ENCODE assay signal across 13 cellular contexts in the genomic region with DNA sequence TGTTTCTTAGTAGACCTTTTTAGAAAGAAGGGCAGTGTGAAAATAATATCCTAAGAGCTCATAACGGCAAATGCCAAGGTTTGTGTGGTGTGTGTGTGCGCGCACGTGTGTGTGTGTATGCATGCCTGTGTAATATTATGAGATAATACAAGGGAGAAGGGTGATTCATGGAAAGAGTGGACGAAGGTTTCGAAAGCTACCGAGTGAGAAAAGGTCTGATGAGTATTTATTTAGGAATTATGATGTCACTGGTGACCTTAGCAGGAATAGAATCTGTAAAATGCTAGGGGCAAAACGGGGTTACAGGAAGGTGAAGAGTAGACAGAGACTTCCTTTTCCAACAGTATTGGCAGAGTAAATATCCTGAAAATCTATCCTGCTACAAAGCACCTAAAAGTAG.
A peak's percentile ranks its signal among the peaks of the same experiment; 100 is the strongest.
DNase-seq lines count a peak whose midpoint lies in the region.
"Had no signal": no experiment of that assay in that cellular context is flagged by ENCODE, and none has a peak within 500 bp of the region (broad histone marks: within the 10 kb centered on the region; RNA-seq: fewer than 3 reads in every experiment).

No MANE protein-coding gene starts in this region.

- no peaks in the 10 kb centered on the region for H3K36me3 Mint-ChIP-seq in T-helper 1 cell treated with Interleukin-12 subunit alpha and Interleukin-12 subunit beta and Interleukin-4 antibody, amounts not matched to agents 30 μg/mL and 1 μg/mL, for 36 hours (ENCODE audit: low read depth)
- H3K36me3 Mint-ChIP-seq: naive B cell had no signal

- in situ Hi-C loops in SK-MEL-5 (cut with HindIII; ENCODE audit: low pct_unique_long_range_greater_than_20kb, low sequenced_read_pairs), result no loop called here

- H3K4me2 ChIP-seq in neuronal stem cell (ENCODE audit: insufficient read depth, low read length, poor library complexity, severe bottlenecking) (no peak overlapping the region), Karpas-422 (ENCODE audit: low read depth, low read length, poor library complexity, severe bottlenecking) (no peak overlapping the region)

- H3K18ac ChIP-seq in neuronal stem cell (ENCODE audit: low read length), result no peak overlapping the region

- peak overlapping the region; percentile 1 for H3K27ac Mint-ChIP-seq in T-helper 1 cell treated with Interleukin-12 subunit alpha and Interleukin-12 subunit beta and Interleukin-4 antibody, amounts not matched to agents 30 μg/mL and 1 μg/mL, for 36 hours
- H3K27ac Mint-ChIP-seq: activated CD8-positive, alpha-beta T cell treated with anti-CD3 and anti-CD28 coated beads, Interleukin-2, amount 10 ng/mL, durations not matched to agents 7 days and 5 days; naive B cell had no signal

- H2AFZ ChIP-seq in neuronal stem cell (ENCODE audit: low read length) (no peak overlapping the region), Karpas-422 (ENCODE audit: low read length) (no peak overlapping the region)

- no peak overlapping the region for H2AK5ac ChIP-seq in neuronal stem cell (ENCODE audit: low read depth, low read length)

- H3K27me3 Mint-ChIP-seq in T-helper 1 cell treated with Interleukin-12 subunit alpha and Interleukin-12 subunit beta and Interleukin-4 antibody, amounts not matched to agents 30 μg/mL and 1 μg/mL, for 36 hours (ENCODE audit: low read depth), result peaks cover 12% of the 10 kb centered on the region
- H3K27me3 Mint-ChIP-seq: naive B cell had no signal

- no peak overlapping the region for H3K14ac ChIP-seq in neuronal stem cell (ENCODE audit: low read length)

- no peaks in the 10 kb centered on the region for H3K9me3 Mint-ChIP-seq in T-helper 1 cell treated with Interleukin-12 subunit alpha and Interleukin-12 subunit beta and Interleukin-4 antibody, amounts not matched to agents 30 μg/mL and 1 μg/mL, for 36 hours
- H3K9me3 Mint-ChIP-seq: naive B cell had no signal

- WGBS in neuronal stem cell (ENCODE audit: extremely low coverage in 2 of 2, insufficient read length in 2 of 2, insufficient replicate concordance in 1 of 2), 2 donors, result no CpG with 5 or more reads among the region's 8 CpGs

- H3K9me2 ChIP-seq in Karpas-422 (replicated peaks; ENCODE audit: insufficient read depth, low read length), result no peaks in the 10 kb centered on the region

- no peak overlapping the region for H3K4ac ChIP-seq in neuronal stem cell (ENCODE audit: low read length)

- H2BK12ac ChIP-seq in neuronal stem cell (ENCODE audit: low read length), result no peak overlapping the region

- H3K9ac ChIP-seq in neuronal stem cell (ENCODE audit: low read depth, low read length, poor library complexity) (no peak overlapping the region), Karpas-422 (ENCODE audit: low read length) (no peak overlapping the region)

- no peaks in the 10 kb centered on the region for H3K79me1 ChIP-seq in neuronal stem cell (ENCODE audit: low read depth, low read length)

- H3K27ac ChIP-seq in neuronal stem cell (replicated peaks; ENCODE audit: low read length) (no peak overlapping the region), Karpas-422 (ENCODE audit: low read length) (no peak overlapping the region)

- no peak overlapping the region for H4K91ac ChIP-seq in neuronal stem cell (ENCODE audit: low read depth, low read length, poor library complexity)

- no peaks in the 10 kb centered on the region for H3K27me3 ChIP-seq in neuronal stem cell (ENCODE audit: control insufficient read depth in 3 of 3, insufficient read depth in 3 of 3, low read depth in 1 of 3, low read length in 3 of 3)
- no peaks in the 10 kb centered on the region for H3K27me3 ChIP-seq in Karpas-422 (ENCODE audit: low read length)

- H3K36me3 ChIP-seq in neuronal stem cell (replicated peaks in 1 of 2; ENCODE audit: control insufficient read depth in 2 of 2, insufficient read depth in 2 of 2, low read length in 2 of 2), result no peaks in the 10 kb centered on the region
- H3K36me3 ChIP-seq in Karpas-422 (ENCODE audit: insufficient read depth, low read length), result no peaks in the 10 kb centered on the region

- no peaks in the 10 kb centered on the region for H3K9me3 ChIP-seq in neuronal stem cell (replicated peaks in 1 of 2; ENCODE audit: control insufficient read depth in 2 of 2, insufficient read depth in 1 of 2, low read depth in 1 of 2, low read length in 2 of 2)
- no peaks in the 10 kb centered on the region for H3K9me3 ChIP-seq in Karpas-422 (ENCODE audit: low read length)

- no peak overlapping the region for H2BK15ac ChIP-seq in neuronal stem cell (ENCODE audit: low read length)

- no peaks in the 10 kb centered on the region for H4K20me1 ChIP-seq in Karpas-422 (ENCODE audit: insufficient read depth, low read depth, low read length)

- no peak overlapping the region for H3K4me3 Mint-ChIP-seq in T-helper 1 cell treated with Interleukin-12 subunit alpha and Interleukin-12 subunit beta and Interleukin-4 antibody, amounts not matched to agents 30 μg/mL and 1 μg/mL, for 36 hours
- H3K4me3 Mint-ChIP-seq: activated CD8-positive, alpha-beta T cell treated with anti-CD3 and anti-CD28 coated beads, Interleukin-2, amount 10 ng/mL, durations not matched to agents 7 days and 5 days; naive B cell had no signal

- no peak overlapping the region for H2BK120ac ChIP-seq in neuronal stem cell (ENCODE audit: low read depth, low read length)

- H2BK5ac ChIP-seq in neuronal stem cell (ENCODE audit: low read length), result no peak overlapping the region

- H3K23ac ChIP-seq in neuronal stem cell (ENCODE audit: low read depth, low read length, poor library complexity), result no peak overlapping the region

- H3K4me1 ChIP-seq in neuronal stem cell (ENCODE audit: control insufficient read depth in 2 of 2, insufficient read depth in 1 of 2, low read depth in 1 of 2, low read length in 2 of 2), result no peaks in the 10 kb centered on the region
- peaks cover 18% of the 10 kb centered on the region for H3K4me1 ChIP-seq in Karpas-422 (ENCODE audit: low read length)

- DNase-seq in T-helper 1 cell, result no peak
- DNase-seq in SK-MEL-5 (ENCODE audit: low read depth, low spot score), result peak; percentile 92
- DNase-seq in fibroblast of the conjunctiva (ENCODE audit: low read depth), result peak; percentile 43
- no peak for DNase-seq in neuronal stem cell (ENCODE audit: low spot score)
- no peak for DNase-seq in NCI-H1694 (lab: John Stamatoyannopoulos, UW)
- no peak for DNase-seq in effector CD8-positive, alpha-beta T cell (lab: John Stamatoyannopoulos, UW)
- no peak for DNase-seq in Karpas-422
- DNase-seq: activated CD8-positive, alpha-beta T cell treated with anti-CD3 and anti-CD28 coated beads, Interleukin-2, amount 10 ng/mL, durations not matched to agents 7 days and 5 days; aorta; naive B cell; NCI-H1092 treated with DMSO at 0.1 percent for 48 hours; stimulated activated CD4-positive, alpha-beta T cell treated with anti-CD3 and anti-CD28 coated beads, Interleukin-1b, Interleukin-23, amount 100 ng/mL, for 48 hours had no signal

- H3K79me2 ChIP-seq in Karpas-422 (ENCODE audit: low read length), result no peaks in the 10 kb centered on the region

- H3K4me1 Mint-ChIP-seq in T-helper 1 cell treated with Interleukin-12 subunit alpha and Interleukin-12 subunit beta and Interleukin-4 antibody, amounts not matched to agents 30 μg/mL and 1 μg/mL, for 36 hours (ENCODE audit: low read depth), result peaks cover 18% of the 10 kb centered on the region

- H4K8ac ChIP-seq in neuronal stem cell (ENCODE audit: low read depth, low read length), result no peak overlapping the region

- no peak overlapping the region for H3K4me3 ChIP-seq in neuronal stem cell (ENCODE audit: low read length in 2 of 2)
- no peak overlapping the region for H3K4me3 ChIP-seq in Karpas-422 (ENCODE audit: low read length)

Comparison
In these comparisons a context has a peak if more than half of its experiments do, and no peak if none do; other contexts are left out.
1. DNase-seq: peak in SK-MEL-5 (single experiment) and fibroblast of the conjunctiva (single experiment); none in T-helper 1 cell (0 of 5), neuronal stem cell (single experiment), NCI-H1694 (single experiment), effector CD8-positive, alpha-beta T cell (single experiment) and Karpas-422 (single experiment).